Comparison of ENCODE assay signal across 1 cellular context in genomic region chr6:32894085-32895005, GRCh38.
A peak's percentile ranks its signal among the peaks of the same experiment; 100 is the strongest.
TF ChIP-seq lines count a peak whose summit lies in the region.

No MANE protein-coding gene starts in this region.

TF ChIP-seq in A549, 52 proteins besides CTCF, POLR2A, EP300 and RAD21 (continued from another document):
- TF ChIP-seq HOXB13 (CRISPR knock-in tag; IDR thresholded peaks at IDR 0.05; ENCODE audit: low read depth) (no peak), NR3C1 (IDR thresholded peaks at IDR 0.05) (no peak), PHF8 (IDR thresholded peaks at IDR 0.05; ENCODE audit: borderline replicate concordance, low read depth) (0 out of 2 replicates have a peak, but pooled peaks have one; percentile 32), HOXA7 (CRISPR knock-in tag; IDR thresholded peaks at IDR 0.05) (no peak), POLR2AphosphoS2 (conservative IDR thresholded peaks at IDR 0.05; ENCODE audit: low read length) (no peak), JUN (IDR thresholded peaks at IDR 0.05) (peak; percentile 35 to 53; a peak in 3 of 5 replicates), HMGXB4 (CRISPR knock-in tag; IDR thresholded peaks at IDR 0.05; ENCODE audit: borderline replicate concordance) (no peak), MAX (IDR thresholded peaks at IDR 0.05) (peak; percentile 46), RFX5 (IDR thresholded peaks at IDR 0.05) (no peak; the same call in 1 of the 2 replicates)
